8 cellular contexts compared by ENCODE assay signal in the genomic region with DNA sequence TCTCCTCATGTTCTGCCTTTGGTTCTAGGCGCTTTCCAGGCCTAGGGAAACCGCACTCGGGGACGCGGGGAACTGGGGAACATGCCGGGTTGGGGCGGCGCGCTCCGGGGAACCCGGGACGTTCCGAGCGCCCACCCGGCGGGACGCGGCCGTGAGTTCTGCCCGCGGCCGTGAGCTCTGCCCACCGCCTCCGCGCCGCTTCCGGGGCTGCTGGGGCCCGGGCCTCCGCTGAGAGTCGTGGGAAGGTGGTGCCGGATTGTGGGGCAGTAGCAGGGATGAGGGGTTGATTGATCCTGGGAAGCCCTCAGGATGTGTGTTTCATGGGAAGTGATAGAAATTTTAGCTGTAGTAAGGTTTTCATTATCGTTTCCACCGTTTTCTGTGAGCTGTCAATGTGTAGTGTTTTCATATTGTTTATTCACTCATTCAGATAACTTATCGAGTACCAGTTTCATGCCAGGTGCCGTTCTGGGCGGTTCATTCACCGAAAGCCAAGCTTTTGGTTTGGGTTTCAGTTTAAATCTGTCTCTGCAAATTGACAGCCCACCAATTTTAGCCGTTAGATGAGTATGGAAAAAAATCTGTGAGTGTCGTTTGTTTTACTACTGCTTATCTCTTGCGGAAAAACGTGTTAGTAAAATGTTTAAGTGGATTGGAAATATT. TPM values are rescaled to one million over a fixed set of nuclear protein-coding genes. Genes with fewer than 3 reads are reported as not detected.
DNase-seq lines count a peak whose midpoint lies in the region; ATAC-seq and TF ChIP-seq lines count a peak whose summit lies in the region.

No MANE protein-coding gene starts in this region.

- no peak overlapping the region for H2AK5ac ChIP-seq in mesenchymal stem cell (ENCODE audit: low read length, severe bottlenecking)

- H3K4me3 Mint-ChIP-seq in chondrocyte (ENCODE audit: unreplicated experiment): peak overlapping the region; percentile 83

- no peak overlapping the region for H4K91ac ChIP-seq in mesenchymal stem cell (ENCODE audit: low read length)

- H3K4me1 ChIP-seq in mesenchymal stem cell (ENCODE audit: control insufficient read depth, insufficient read depth, low read depth, low read length) (peaks cover 2% of the 10 kb centered on the region), tibial nerve (peaks cover 0 to 63% (median 10%) of the 10 kb centered on the region in 4 donors)

- H3K9me3 Mint-ChIP-seq in chondrocyte (ENCODE audit: low read depth): no peaks in the 10 kb centered on the region

- no peak overlapping the region for H2BK15ac ChIP-seq in mesenchymal stem cell (ENCODE audit: low read depth, poor library complexity, severe bottlenecking)

- H3K4me3 ChIP-seq in mesenchymal stem cell (ENCODE audit: insufficient read depth in 1 of 2, low read depth in 1 of 2, low read length in 2 of 2) (peak overlapping the region; percentile 90 to 94), tibial nerve (peak overlapping the region; percentile 77 to 100 (median 94))

- TF ChIP-seq EP300 in tibial nerve (IDR thresholded peaks at IDR 0.05): no peak

- DNase-seq in A172 (ENCODE audit: low spot score): peak; percentile 4
- DNase-seq in RWPE1 (ENCODE audit: low spot score): peak; percentile 36
- no peak for DNase-seq in chondrocyte (ENCODE audit: low spot score)
- DNase-seq in mesenchymal stem cell: peak; percentile 39
- no peak for DNase-seq in tibial nerve (ENCODE audit: low spot score in 2 of 2)
- DNase-seq in HEK293T (ENCODE audit: extremely low spot score): no peak

- WGBS in mesenchymal stem cell: 4% methylated on average over 37 of the region's 41 CpGs
- WGBS in tibial nerve, 2 donors: 3% methylated on average over 21 to 26 of the region's 41 CpGs

- H4K8ac ChIP-seq in mesenchymal stem cell (ENCODE audit: low read length): peak overlapping the region; percentile 58

- H2BK5ac ChIP-seq in mesenchymal stem cell (ENCODE audit: low read depth, low read length, poor library complexity, severe bottlenecking): peak overlapping the region; percentile 19

- POLR2A ChIA-PET in RWPE1 (lab: Yijun Ruan, JAX; ENCODE audit: low non-redundant PET) (no interaction called here), HEK293T (lab: Yijun Ruan, JAX) (interaction anchor here (0.9 to 2.4 kb wide), 9 partner anchors 10 to 36 kb away, joined by 3 to 18 read pairs (median 5); a partner anchor contains a TSS)

- H3K27me3 ChIP-seq in mesenchymal stem cell (ENCODE audit: control insufficient read depth in 1 of 2, insufficient read depth in 1 of 2, low read length in 2 of 2) (no peaks in the 10 kb centered on the region), tibial nerve (no peaks in the 10 kb centered on the region)

- CTCF ChIA-PET in RWPE1 (lab: Yijun Ruan, JAX) (interaction anchor here (1.4 kb wide), 1 partner anchor 18 kb away, joined by 4 read pairs; no protein-coding TSS in a partner anchor), HEK293T (lab: Yijun Ruan, JAX) (interaction anchor here (1.1 kb wide), 1 partner anchor 17 kb away, joined by 3 read pairs; no protein-coding TSS in a partner anchor)

- no peak overlapping the region for H2BK12ac ChIP-seq in mesenchymal stem cell (ENCODE audit: low read length in 2 of 2)

- TF ChIP-seq CTCF in RWPE1 (conservative IDR thresholded peaks at IDR 0.05; ENCODE audit: low read depth) (no peak), chondrocyte (IDR thresholded peaks at IDR 0.05) (no peak), tibial nerve (IDR thresholded peaks at IDR 0.05) (no peak)

- H3K27ac ChIP-seq in RWPE1 (peak overlapping the region; percentile 75), mesenchymal stem cell (ENCODE audit: low read length, poor library complexity, severe bottlenecking) (no peak overlapping the region), tibial nerve (peak overlapping the region; percentile 78 to 90 (median 83))

- H3K4me1 Mint-ChIP-seq in chondrocyte (ENCODE audit: low read depth): peaks cover 41% of the 10 kb centered on the region

- H3K4ac ChIP-seq in mesenchymal stem cell (ENCODE audit: low read depth in 1 of 2, low read length in 2 of 2): peak overlapping the region in 1 of 2 experiments; percentile 73

- peaks cover 0 to 23% of the 10 kb centered on the region in 2 experiments for H3K36me3 ChIP-seq in mesenchymal stem cell (ENCODE audit: control insufficient read depth in 1 of 2, insufficient read depth in 2 of 2, low read depth in 1 of 2, low read length in 2 of 2)
- peaks cover 0 to 21% (median 0%) of the 10 kb centered on the region in 3 donors for H3K36me3 ChIP-seq in tibial nerve

- ATAC-seq in GM18499 (IDR thresholded peaks at IDR 0.05; ENCODE audit: insufficient read depth, unreplicated experiment) (peak; percentile 0), HG02938 (IDR thresholded peaks at IDR 0.05; ENCODE audit: unreplicated experiment) (peak; percentile 27)

- H3K18ac ChIP-seq in mesenchymal stem cell (ENCODE audit: low read depth in 1 of 2, low read length in 2 of 2): peak overlapping the region; percentile 50 to 70

- H2AFZ ChIP-seq in mesenchymal stem cell (ENCODE audit: low read depth, low read length): peak overlapping the region; percentile 84

- peaks cover 18% of the 10 kb centered on the region for H3K79me1 ChIP-seq in mesenchymal stem cell (replicated peaks; ENCODE audit: low read length, poor library complexity, severe bottlenecking)

- TF ChIP-seq POLR2A in tibial nerve (IDR thresholded peaks at IDR 0.05): no peak

- H3K9ac ChIP-seq in mesenchymal stem cell (ENCODE audit: low read length): peak overlapping the region; percentile 91

- H3K27ac Mint-ChIP-seq in chondrocyte (ENCODE audit: unreplicated experiment): peak overlapping the region; percentile 33

- H3K9me3 ChIP-seq in mesenchymal stem cell (ENCODE audit: control insufficient read depth, low read length): no peaks in the 10 kb centered on the region
- H3K9me3 ChIP-seq in tibial nerve: no peaks in the 10 kb centered on the region

- peak overlapping the region; percentile 85 for H3K4me2 ChIP-seq in mesenchymal stem cell (ENCODE audit: low read length, poor library complexity, severe bottlenecking)

- H3K36me3 Mint-ChIP-seq in chondrocyte (ENCODE audit: low read depth): no peaks in the 10 kb centered on the region

- no peaks in the 10 kb centered on the region for H3K27me3 Mint-ChIP-seq in chondrocyte (ENCODE audit: low read depth)

- H3K14ac ChIP-seq in mesenchymal stem cell (ENCODE audit: low read length in 2 of 2): peak overlapping the region in 1 of 2 experiments; percentile 79

- peak overlapping the region in 1 of 2 experiments; percentile 40 for H3K23ac ChIP-seq in mesenchymal stem cell (ENCODE audit: low read length in 2 of 2)

- no peak overlapping the region for H2BK120ac ChIP-seq in mesenchymal stem cell (ENCODE audit: low read depth, low read length)

TF ChIP-seq in HEK293T, 16 proteins besides CTCF, POLR2A, EP300 and RAD21:
- no peak for TF ChIP-seq LEF1 (IDR thresholded peaks at IDR 0.05; ENCODE audit: borderline replicate concordance)
- TF ChIP-seq FOXA1 (IDR thresholded peaks at IDR 0.05): no peak
- TF ChIP-seq, protein P1, sequence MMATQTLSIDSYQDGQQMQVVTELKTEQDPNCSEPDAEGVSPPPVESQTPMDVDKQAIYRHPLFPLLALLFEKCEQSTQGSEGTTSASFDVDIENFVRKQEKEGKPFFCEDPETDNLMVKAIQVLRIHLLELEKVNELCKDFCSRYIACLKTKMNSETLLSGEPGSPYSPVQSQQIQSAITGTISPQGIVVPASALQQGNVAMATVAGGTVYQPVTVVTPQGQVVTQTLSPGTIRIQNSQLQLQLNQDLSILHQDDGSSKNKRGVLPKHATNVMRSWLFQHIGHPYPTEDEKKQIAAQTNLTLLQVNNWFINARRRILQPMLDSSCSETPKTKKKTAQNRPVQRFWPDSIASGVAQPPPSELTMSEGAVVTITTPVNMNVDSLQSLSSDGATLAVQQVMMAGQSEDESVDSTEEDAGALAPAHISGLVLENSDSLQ (IDR thresholded peaks at IDR 0.05): no peak
- TF ChIP-seq SP1 (IDR thresholded peaks at IDR 0.05): no peak
- no peak for TF ChIP-seq BHLHE40 (IDR thresholded peaks at IDR 0.05; ENCODE audit: borderline replicate concordance)
- TF ChIP-seq SUZ12 (IDR thresholded peaks at IDR 0.05): no peak
- TF ChIP-seq ZNF384 (IDR thresholded peaks at IDR 0.05): no peak
- no peak for TF ChIP-seq TARDBP (IDR thresholded peaks at IDR 0.05)
- no peak for TF ChIP-seq CTBP1 (IDR thresholded peaks at IDR 0.05; ENCODE audit: borderline replicate concordance)
- no peak for TF ChIP-seq NFRKB (IDR thresholded peaks at IDR 0.05)
- no peak for TF ChIP-seq FOXK2 (IDR thresholded peaks at IDR 0.05)
- no peak for TF ChIP-seq ARNT (IDR thresholded peaks at IDR 0.05)
- no peak for TF ChIP-seq ELF4 (IDR thresholded peaks at IDR 0.05)
- TF ChIP-seq HDGF (IDR thresholded peaks at IDR 0.05; ENCODE audit: borderline replicate concordance): no peak
- TF ChIP-seq L3MBTL2 (conservative IDR thresholded peaks at IDR 0.05): no peak
- no peak for TF ChIP-seq FOXM1 (IDR thresholded peaks at IDR 0.05; ENCODE audit: borderline replicate concordance)

RNA-seq across cellular contexts. Expression of a gene that starts 0.7 kb away (rescaled TPM):
- 23.2 and 40.9 TPM in 2 replicates for total RNA-seq in A172 (2014; rRNA removed; shearing (Covaris generic))
- 27.4 to 37.2 TPM (median 28.4 TPM) in 3 replicates for total RNA-seq in chondrocyte
- polyA plus RNA-seq in mesenchymal stem cell (2013, experiment 1 of 2): 21.6 TPM
- polyA plus RNA-seq in mesenchymal stem cell (2013, experiment 2 of 2): 23.1 TPM
- 10 to 100 TPM; 34.3 to 48.0 (median 41.8) TPM for total RNA-seq in tibial nerve

RNA-seq across cellular contexts. Expression of a gene that starts 0.8 kb away (rescaled TPM):
- 17.9 and 23.7 TPM in 2 replicates for total RNA-seq in A172 (2014; rRNA removed; shearing (Covaris generic))
- 6.9 to 10.2 TPM (median 9.2 TPM) in 3 replicates for total RNA-seq in chondrocyte
- 3.3 TPM for polyA plus RNA-seq in mesenchymal stem cell (2013, experiment 1 of 2)
- 3.7 TPM for polyA plus RNA-seq in mesenchymal stem cell (2013, experiment 2 of 2)
- total RNA-seq in tibial nerve: 10 to 100 TPM in 1 of 4 donors, 1 to 10 TPM in 3; 4.7 to 16.0 (median 8.2) TPM

RNA-seq across cellular contexts. Expression of a gene that starts 18.7 kb away (rescaled TPM):
- total RNA-seq in A172 (2014; rRNA removed; shearing (Covaris generic)): not detected in 2 replicates
- total RNA-seq in chondrocyte (0.27 to 0.36 TPM in 2 of 3 replicates, not detected in the other), tibial nerve (not detected)
- polyA plus RNA-seq in mesenchymal stem cell (2013, experiment 1 of 2): 0.35 TPM
- 0.18 TPM for polyA plus RNA-seq in mesenchymal stem cell (2013, experiment 2 of 2)

Comparison
In these comparisons a context has a peak if more than half of its experiments do, and no peak if none do; other contexts are left out.
1. DNase-seq: peak in A172 (single experiment), RWPE1 (single experiment) and mesenchymal stem cell (single experiment); none in chondrocyte (single experiment), tibial nerve (0 of 2) and HEK293T (single experiment).